In the genomic region with DNA sequence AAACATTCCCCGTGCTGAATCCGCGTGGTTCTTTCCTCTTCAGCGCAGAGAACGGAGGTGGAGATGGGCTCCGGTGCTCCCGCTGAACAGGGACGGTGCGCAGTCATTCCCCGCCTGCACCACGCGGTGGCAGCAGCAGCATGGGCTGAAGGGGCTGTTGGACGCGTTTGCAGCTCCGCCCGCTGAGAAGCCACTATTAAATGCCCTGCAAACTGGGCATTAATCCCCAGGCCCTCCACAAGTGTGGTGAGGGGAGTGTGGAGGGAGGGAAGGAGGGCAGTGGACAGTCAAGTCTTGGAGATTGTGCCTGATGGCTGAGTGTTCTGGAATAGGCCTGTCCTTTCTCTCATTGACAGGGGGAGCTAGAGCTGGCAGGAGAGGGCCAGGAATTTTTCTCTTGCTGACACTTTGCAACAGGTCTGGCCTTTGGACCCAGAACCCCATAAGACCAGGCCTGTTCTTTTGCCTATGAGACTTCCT, we compare ENCODE assay signal across 8 cellular contexts.
DNase-seq lines count a peak whose midpoint lies in the region; ATAC-seq, FAIRE-seq and TF ChIP-seq lines count a peak whose summit lies in the region.

No MANE protein-coding gene starts in this region.

- no peak overlapping the region for H4K8ac ChIP-seq in H1 (ENCODE audit: extremely low read depth, insufficient read depth, low read length)

- no peak overlapping the region for H3K27ac Mint-ChIP-seq in mesothelial cell of epicardium

- H2BK12ac ChIP-seq in H1 (ENCODE audit: low read depth, low read length), result no peak overlapping the region

- CTCF ChIA-PET in H1 (lab: Charles Lee; ENCODE audit: partially characterized antibody), result interaction anchor here (0.7 to 9.2 kb wide), 66 partner anchors 10 to 1443 kb away, joined by 3 to 117 read pairs (median 4); a partner anchor contains a TSS

- peaks cover 0 to 7% (median 5%) of the 10 kb centered on the region in 4 experiments; a peak in 3 of 7 replicates for H3K4me1 ChIP-seq in H1 (replicated peaks in 1 of 4; ENCODE audit: control insufficient read depth in 3 of 4, insufficient read depth in 4 of 4, low read length in 3 of 4)

- peaks cover 8% of the 10 kb centered on the region for H3K27me3 Mint-ChIP-seq in mesothelial cell of epicardium (ENCODE audit: low read depth)

- H3K14ac ChIP-seq in H1 (ENCODE audit: insufficient read length), result no peak overlapping the region

- TF ChIP-seq CTCF in H1 (IDR thresholded peaks at IDR 0.05; ENCODE audit: control extremely low read depth in 1 of 3, insufficient read depth in 1 of 3, low read depth in 1 of 3, low read length in 3 of 3) (peak; percentile 89 to 100 (median 96)), mesothelial cell of epicardium (IDR thresholded peaks at IDR 0.05; ENCODE audit: unreplicated experiment) (peak; percentile 83)

- H3K9me3 ChIP-seq in H1 (ENCODE audit: insufficient read depth in 2 of 2, low read depth in 1 of 2, low read length in 1 of 2), result no peaks in the 10 kb centered on the region

- POLR2A ChIA-PET in H1 (lab: Charles Lee; ENCODE audit: partially characterized antibody), result interaction anchor here (1.6 kb wide), 1 partner anchor 16 kb away, joined by 3 read pairs; no protein-coding TSS in a partner anchor

- no peak overlapping the region for H2BK15ac ChIP-seq in H1 (ENCODE audit: low read length)

- peak overlapping the region in 1 of 2 experiments; percentile 56; a peak in 2 of 4 replicates for H3K4me2 ChIP-seq in H1 (ENCODE audit: insufficient read depth in 1 of 2, low read depth in 2 of 2, low read length in 2 of 2)

- H3K4me3 Mint-ChIP-seq in mesothelial cell of epicardium, result peak overlapping the region; percentile 58

- no peak overlapping the region for H4K91ac ChIP-seq in H1 (replicated peaks; ENCODE audit: insufficient read length, low read length)

- H2AFZ ChIP-seq in H1 (ENCODE audit: low read length), result peak overlapping the region; percentile 93; the same call in 1 of the 2 replicates

- no peaks in the 10 kb centered on the region for H4K20me1 ChIP-seq in H1 (replicated peaks in 1 of 2; ENCODE audit: control insufficient read depth in 1 of 2, insufficient read depth in 2 of 2, low read length in 2 of 2)

- H3K4me3 ChIP-seq in H1 (ENCODE audit: extremely low read depth in 1 of 4, insufficient read depth in 2 of 4, low read depth in 3 of 4, low read length in 4 of 4), result peak overlapping the region in 1 of 4 experiments; percentile 37; a peak in 3 of 8 replicates

- H3K36me3 Mint-ChIP-seq in mesothelial cell of epicardium, result no peaks in the 10 kb centered on the region

- peaks cover 0 to 4% (median 3%) of the 10 kb centered on the region in 4 experiments; a peak in 3 of 7 replicates for H3K27me3 ChIP-seq in H1 (replicated peaks in 1 of 4; ENCODE audit: control insufficient read depth in 3 of 4, extremely low read depth in 1 of 4, insufficient read depth in 3 of 4, low read length in 3 of 4)

- peak; percentile 2 to 82 (median 51) for DNase-seq in C1 segment of cervical spinal cord (lab: John Stamatoyannopoulos, UW)
- DNase-seq in NCI-H748 treated with DMSO at 0.1 percent for 48 hours (lab: John Stamatoyannopoulos, UW), result peak; percentile 9
- DNase-seq in activated CD8-positive, alpha-beta memory T cell treated with anti-CD3 and anti-CD28 coated beads for 1 hour (ENCODE audit: extremely low read depth in 1 of 2, low read depth in 1 of 2), result peak; percentile 4 to 45
- DNase-seq in H1 (ENCODE audit: low read depth in 1 of 2, low spot score in 2 of 2), result peak in 1 of 2 experiments; percentile 97
- DNase-seq in mesothelial cell of epicardium (ENCODE audit: low spot score in 2 of 2, unreplicated experiment in 2 of 2), result peak; percentile 70 to 94
- DNase-seq in stimulated activated CD8-positive, alpha-beta memory T cell treated with anti-CD3 and anti-CD28 coated beads, Interleukin-15, amount 100 ng/mL, for 4 hours (ENCODE audit: low read depth in 2 of 2), result peak; percentile 8 to 24

- no peak overlapping the region for H3K23ac ChIP-seq in H1 (ENCODE audit: insufficient read length)

- H3K9me3 Mint-ChIP-seq in mesothelial cell of epicardium, result no peaks in the 10 kb centered on the region

- H3K4me1 Mint-ChIP-seq in mesothelial cell of epicardium, result peaks cover 13% of the 10 kb centered on the region

- H2BK120ac ChIP-seq in H1 (replicated peaks; ENCODE audit: low read depth, low read length), result no peak overlapping the region

- no peak overlapping the region for H2AK5ac ChIP-seq in H1 (ENCODE audit: low read depth, low read length)

- peak; percentile 96 to 98 for TF ChIP-seq RAD21 in H1 (IDR thresholded peaks at IDR 0.05 in 1 of 2, conservative IDR thresholded peaks at IDR 0.05 in 1 of 2; ENCODE audit: low read depth in 2 of 2, low read length in 2 of 2)

- H4K5ac ChIP-seq in H1 (ENCODE audit: insufficient read length, low read depth, low read length), result no peak overlapping the region

- no peaks in the 10 kb centered on the region for H3K23me2 ChIP-seq in H1 (ENCODE audit: low read depth, low read length)

- no peaks in the 10 kb centered on the region for H3K79me2 ChIP-seq in H1 (ENCODE audit: control insufficient read depth in 1 of 2, insufficient read depth in 2 of 2, low read length in 2 of 2)

- H3K27ac ChIP-seq in H1 (ENCODE audit: low read depth, low read length), result no peak overlapping the region

- peak; percentile 84 for ATAC-seq in GM19324 (IDR thresholded peaks at IDR 0.05; ENCODE audit: low FRiP score, unreplicated experiment)
- peak; percentile 95 for ATAC-seq in HG03354 (IDR thresholded peaks at IDR 0.05; ENCODE audit: poor library complexity, severe bottlenecking, unreplicated experiment)

- H2BK5ac ChIP-seq in H1 (ENCODE audit: low read depth, low read length), result no peak overlapping the region

- whole genome bisulfite sequencing in H1 (ENCODE audit: extremely low coverage in 1 of 2, insufficient coverage in 1 of 2, insufficient read length in 1 of 2, insufficient replicate concordance in 2 of 2, low coverage in 1 of 2, low lambda C conversion rate in 2 of 2, missing lambda C conversion rate in 1 of 2), 2 experiments, result 10% methylated on average over 16 of the region's 16 CpGs; no CpG with 5 or more reads in 1 of the 2 experiments

- H3K9ac ChIP-seq in H1 (replicated peaks in 1 of 4; ENCODE audit: extremely low read depth in 1 of 4, low read depth in 3 of 4, low read length in 3 of 4), result no peak overlapping the region

- no peak for TF ChIP-seq EP300 in H1 (IDR thresholded peaks at IDR 0.05; ENCODE audit: borderline replicate concordance in 1 of 2, low read depth in 2 of 2, low read length in 2 of 2)

- no peak overlapping the region for H3K18ac ChIP-seq in H1 (ENCODE audit: extremely low read depth, low read length)

- peak; percentile 83 for FAIRE-seq in H1 (lab: Jason Lieb, UNC)

- no peak overlapping the region for H3K56ac ChIP-seq in H1 (replicated peaks; ENCODE audit: insufficient read length, low read depth, low read length)

- H2BK20ac ChIP-seq in H1 (ENCODE audit: low read length), result no peak overlapping the region

- H3K4ac ChIP-seq in H1 (replicated peaks; ENCODE audit: insufficient read length, low read depth, low read length), result no peak overlapping the region

- no peaks in the 10 kb centered on the region for H3K36me3 ChIP-seq in H1 (ENCODE audit: control insufficient read depth in 2 of 4, insufficient read depth in 4 of 4, low read length in 3 of 4)

- TF ChIP-seq POLR2A in H1 (IDR thresholded peaks at IDR 0.05; ENCODE audit: control extremely low read depth in 1 of 2, low read depth in 2 of 2, low read length in 2 of 2), result no peak

- no peaks in the 10 kb centered on the region for H3K79me1 ChIP-seq in H1 (ENCODE audit: low read depth, low read length)

TF ChIP-seq in H1, 55 proteins besides CTCF, POLR2A, EP300 and RAD21 (continues in another document):
- TF ChIP-seq TAF7 (optimal IDR thresholded peaks at IDR 0.05; ENCODE audit: borderline replicate concordance, low read depth, low read length) (no peak), TBP (IDR thresholded peaks at IDR 0.05; ENCODE audit: low read depth, low read length) (0 out of 2 replicates have a peak, but pooled peaks have one; percentile 16), SP2 (IDR thresholded peaks at IDR 0.05; ENCODE audit: low read length) (no peak), KDM5A (IDR thresholded peaks at IDR 0.05; ENCODE audit: low read length) (no peak), SP4 (IDR thresholded peaks at IDR 0.05; ENCODE audit: low read length) (no peak), CHD1 (IDR thresholded peaks at IDR 0.05; ENCODE audit: low read depth, low read length) (no peak), NRF1 (IDR thresholded peaks at IDR 0.05; ENCODE audit: low read depth, low read length) (no peak), SRF (IDR thresholded peaks at IDR 0.05; ENCODE audit: low read depth, low read length) (no peak), MAFK (IDR thresholded peaks at IDR 0.05; ENCODE audit: low read depth, low read length) (no peak), ASH2L (IDR thresholded peaks at IDR 0.05; ENCODE audit: low read length) (peak; percentile 42), FOSL1 (IDR thresholded peaks at IDR 0.05; ENCODE audit: insufficient read depth, low read depth, low read length) (no peak), YY1 (IDR thresholded peaks at IDR 0.05; ENCODE audit: low read depth, low read length) (0 out of 2 replicates have a peak, but pooled peaks have one; percentile 27), CHD2 (IDR thresholded peaks at IDR 0.05; ENCODE audit: low read length) (no peak), CBX5 (IDR thresholded peaks at IDR 0.05; ENCODE audit: low read depth, low read length) (no peak), GTF2F1 (IDR thresholded peaks at IDR 0.05; ENCODE audit: borderline replicate concordance, low read depth, low read length) (no peak), SIN3A (conservative IDR thresholded peaks at IDR 0.05 in 1 of 2, IDR thresholded peaks at IDR 0.05 in 1 of 2; ENCODE audit: low read depth in 1 of 2, low read length in 2 of 2) (0 out of 4 replicates have a peak, but pooled peaks of 1 of the 2 experiments have one; percentile 40), SUZ12 (IDR thresholded peaks at IDR 0.05; ENCODE audit: low read length) (no peak), HDAC6 (IDR thresholded peaks at IDR 0.05; ENCODE audit: low read depth, low read length) (no peak), SAP30 (IDR thresholded peaks at IDR 0.05; ENCODE audit: insufficient read depth, insufficient replicate concordance, low read length) (no peak), TEAD4 (IDR thresholded peaks at IDR 0.05; ENCODE audit: low read depth, low read length) (no peak), CREB1 (IDR thresholded peaks at IDR 0.05) (no peak), SP1 (IDR thresholded peaks at IDR 0.05; ENCODE audit: low read depth, low read length) (no peak)
- TF ChIP-seq, protein P1, sequence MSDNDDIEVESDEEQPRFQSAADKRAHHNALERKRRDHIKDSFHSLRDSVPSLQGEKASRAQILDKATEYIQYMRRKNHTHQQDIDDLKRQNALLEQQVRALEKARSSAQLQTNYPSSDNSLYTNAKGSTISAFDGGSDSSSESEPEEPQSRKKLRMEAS (IDR thresholded peaks at IDR 0.05), result peak; percentile 56
